8 cellular contexts compared by ENCODE assay signal in genomic region chr11:119567667-119568582, GRCh38.
A peak's percentile ranks its signal among the peaks of the same experiment; 100 is the strongest.
DNase-seq lines count a peak whose midpoint lies in the region; ATAC-seq and TF ChIP-seq lines count a peak whose summit lies in the region.

No MANE protein-coding gene starts in this region.

- DNase-seq in astrocyte of the spinal cord (ENCODE audit: low read depth, low spot score) (peak; percentile 70), mucosa of descending colon (peak in 1 of 3 donors; percentile 12), tibial nerve (ENCODE audit: low spot score in 2 of 2) (no peak), T-cell (no peak)
- DNase-seq in activated naive CD4-positive, alpha-beta T cell treated with Interleukin-2 at 50 U/mL for 16 hours, result no peak

- WGBS in tibial nerve, 2 donors, result 28 to 35% methylated on average over 9 of the region's 9 CpGs

- TF ChIP-seq CTCF in astrocyte of the spinal cord (IDR thresholded peaks at IDR 0.05; ENCODE audit: low read depth, low read length) (no peak), mucosa of descending colon (IDR thresholded peaks at IDR 0.05) (no peak), tibial nerve (IDR thresholded peaks at IDR 0.05) (no peak)

- H3K9me3 ChIP-seq in HUES6 (ENCODE audit: control insufficient read depth, insufficient read depth, low read depth, low read length), result no peaks in the 10 kb centered on the region
- no peaks in the 10 kb centered on the region for H3K9me3 ChIP-seq in mucosa of descending colon
- peaks cover 0 to 11% (median 0%) of the 10 kb centered on the region in 4 donors for H3K9me3 ChIP-seq in tibial nerve

- no peaks in the 10 kb centered on the region for H3K36me3 Mint-ChIP-seq in T-cell

- no peaks in the 10 kb centered on the region for H3K36me3 ChIP-seq in HUES6 (ENCODE audit: control insufficient read depth, insufficient read depth, low read length)
- no peaks in the 10 kb centered on the region for H3K36me3 ChIP-seq in mucosa of descending colon (ENCODE audit: low read depth)
- H3K36me3 ChIP-seq in tibial nerve, result no peaks in the 10 kb centered on the region

- ATAC-seq in GM19025 (IDR thresholded peaks at IDR 0.05; ENCODE audit: low read depth, unreplicated experiment) (peak; percentile 58), mucosa of descending colon (peak; percentile 25), HG02973 (IDR thresholded peaks at IDR 0.05; ENCODE audit: unreplicated experiment) (no peak), T-cell (replicated peaks in 1 of 4) (no peak)

- no peak for TF ChIP-seq POLR2A in tibial nerve (IDR thresholded peaks at IDR 0.05)

- H3K9me3 Mint-ChIP-seq in T-cell, result peaks cover under 1 to 4% (median 2%) of the 10 kb centered on the region in 3 donors

- peaks cover 4 to 5% of the 10 kb centered on the region in 2 donors for H3K27me3 Mint-ChIP-seq in T-cell

- no peak for TF ChIP-seq EP300 in tibial nerve (IDR thresholded peaks at IDR 0.05)

- no peak overlapping the region; the same call in 1 of the 2 replicates for H3K27ac ChIP-seq in HUES6 (ENCODE audit: low read depth, low read length)
- H3K27ac ChIP-seq in tibial nerve, result no peak overlapping the region

- no peaks in the 10 kb centered on the region for H3K27me3 ChIP-seq in HUES6 (ENCODE audit: control insufficient read depth, insufficient read depth, low read length)
- H3K27me3 ChIP-seq in tibial nerve, result no peaks in the 10 kb centered on the region

- POLR2A ChIA-PET in T-cell (lab: Charles Lee), result interaction anchor here in 1 of 2 donors (0.7 kb wide), 1 partner anchor 8 kb away, joined by 4 read pairs; no protein-coding TSS in a partner anchor

- no peaks in the 10 kb centered on the region for H3K4me1 Mint-ChIP-seq in T-cell

- in situ Hi-C loops in astrocyte of the spinal cord (cut with HindIII; ENCODE audit: low sequenced_read_pairs), result no loop called here

- H3K4me1 ChIP-seq in HUES6 (ENCODE audit: control insufficient read depth, insufficient read depth, low read length), result peaks cover 14% of the 10 kb centered on the region
- no peaks in the 10 kb centered on the region for H3K4me1 ChIP-seq in mucosa of descending colon (ENCODE audit: low read depth)
- H3K4me1 ChIP-seq in tibial nerve, result peaks cover 0 to 14% (median 5%) of the 10 kb centered on the region in 4 donors

- H3K4me3 Mint-ChIP-seq in T-cell, result no peak overlapping the region

- intact Hi-C loops in mucosa of descending colon (cut with DNase I, micrococcal nuclease), result no loop called here

- CTCF ChIA-PET in T-cell (lab: Charles Lee), result no interaction called here

- H3K4me3 ChIP-seq in HUES6 (ENCODE audit: low read depth, low read length) (no peak overlapping the region), astrocyte of the spinal cord (ENCODE audit: low read depth, low read length) (no peak overlapping the region), mucosa of descending colon (no peak overlapping the region), tibial nerve (no peak overlapping the region)

- H3K27ac Mint-ChIP-seq in T-cell, result no peak overlapping the region

- peak overlapping the region; percentile 51 for H3K9ac ChIP-seq in HUES6 (ENCODE audit: low read length)

Comparison
In these comparisons a context has a peak if more than half of its experiments do, and no peak if none do; other contexts are left out.
1. ATAC-seq: peak in GM19025 (single experiment) and mucosa of descending colon (single experiment); none in HG02973 (single experiment) and T-cell (0 of 4).